8 cellular contexts compared by ENCODE assay signal in the genomic region with DNA sequence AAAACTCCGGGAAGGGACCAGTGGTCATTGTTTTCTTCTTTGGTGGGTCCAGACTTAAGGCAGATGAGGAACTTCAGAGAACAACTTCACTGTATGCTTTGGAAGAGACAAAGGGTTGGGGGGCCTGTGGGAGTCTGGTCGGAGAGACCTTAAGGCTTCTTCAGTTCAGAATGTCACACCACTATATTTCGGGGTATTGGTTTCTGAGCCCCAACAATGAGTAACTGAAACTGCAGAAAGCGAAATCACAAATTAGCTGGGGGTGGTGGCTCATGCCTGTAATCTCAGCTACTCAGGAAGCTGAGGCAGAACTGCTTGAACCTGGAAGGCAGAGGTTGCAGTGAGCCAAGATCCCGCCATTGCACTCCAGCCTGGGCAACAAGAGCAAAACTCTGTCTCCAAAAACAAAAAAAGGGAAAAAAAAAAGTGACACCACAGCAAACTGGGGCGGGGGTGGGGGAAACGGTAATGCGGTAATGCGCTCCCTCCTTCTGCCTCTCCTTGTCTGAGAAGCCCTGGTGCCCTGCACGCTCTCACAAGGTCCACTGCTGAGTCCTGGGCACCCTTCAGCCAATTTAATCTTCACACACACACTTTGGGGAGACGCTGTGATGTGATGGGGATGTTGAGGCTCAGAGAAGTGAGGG. TPM values are rescaled to one million over a fixed set of nuclear protein-coding genes. Genes with fewer than 3 reads are reported as not detected.
DNase-seq lines count a peak whose midpoint lies in the region; ATAC-seq and TF ChIP-seq lines count a peak whose summit lies in the region.

No MANE protein-coding gene starts in this region.

- H3K9me3 ChIP-seq in CD4-positive, alpha-beta memory T cell (ENCODE audit: control insufficient read depth in 1 of 2, low read length in 2 of 2): no peaks in the 10 kb centered on the region
- no peaks in the 10 kb centered on the region for H3K9me3 ChIP-seq in BE2C

- CTCF ChIA-PET in CD4-positive, alpha-beta memory T cell (lab: Charles Lee; ENCODE audit: partially characterized antibody): interaction anchor here (0.6 to 6.8 kb wide), 7 partner anchors 9 to 278 kb away, joined by 3 to 97 read pairs (median 4); partner anchors contain the start of gene MMRN2

- H3K9me3 Mint-ChIP-seq in CD4-positive, alpha-beta memory T cell: no peaks in the 10 kb centered on the region
- H3K9me3 Mint-ChIP-seq in activated naive CD8-positive, alpha-beta T cell treated with anti-CD3 and anti-CD28 coated beads, Interleukin-2, amount 10 ng/mL, durations not matched to agents 7 days and 5 days: no peaks in the 10 kb centered on the region
- H3K9me3 Mint-ChIP-seq in nephron progenitor cell: no peaks in the 10 kb centered on the region

- intact Hi-C loops in CD4-positive, alpha-beta memory T cell (cut with micrococcal nuclease): loop anchor here (1.0 to 2.0 kb wide), 2 partner anchors 27 to 563 kb away; no protein-coding TSS in a partner anchor

- H3K36me3 Mint-ChIP-seq in CD4-positive, alpha-beta memory T cell: no peaks in the 10 kb centered on the region
- no peaks in the 10 kb centered on the region for H3K36me3 Mint-ChIP-seq in activated naive CD8-positive, alpha-beta T cell treated with anti-CD3 and anti-CD28 coated beads, Interleukin-2, amount 10 ng/mL, durations not matched to agents 7 days and 5 days
- H3K36me3 Mint-ChIP-seq in nephron progenitor cell (ENCODE audit: low read depth): no peaks in the 10 kb centered on the region

- H3K4me1 Mint-ChIP-seq in CD4-positive, alpha-beta memory T cell: peaks cover 20 to 52% (median 29%) of the 10 kb centered on the region in 4 donors
- peaks cover 24% of the 10 kb centered on the region for H3K4me1 Mint-ChIP-seq in activated naive CD8-positive, alpha-beta T cell treated with anti-CD3 and anti-CD28 coated beads, Interleukin-2, amount 10 ng/mL, durations not matched to agents 7 days and 5 days
- H3K4me1 Mint-ChIP-seq in nephron progenitor cell: peaks cover 57% of the 10 kb centered on the region

- peak overlapping the region; percentile 56 to 86 (median 80) for H3K4me3 Mint-ChIP-seq in CD4-positive, alpha-beta memory T cell
- peak overlapping the region; percentile 72 for H3K4me3 Mint-ChIP-seq in activated naive CD8-positive, alpha-beta T cell treated with anti-CD3 and anti-CD28 coated beads, Interleukin-2, amount 10 ng/mL, durations not matched to agents 7 days and 5 days
- H3K4me3 Mint-ChIP-seq in nephron progenitor cell: no peak overlapping the region

- ATAC-seq in GM21390 (IDR thresholded peaks at IDR 0.05; ENCODE audit: unreplicated experiment): peak; percentile 30
- no peak for ATAC-seq in activated naive CD8-positive, alpha-beta T cell treated with anti-CD3 and anti-CD28 coated beads, Interleukin-2, amount 10 ng/mL, durations not matched to agents 7 days and 5 days (ENCODE audit: low read depth)

- no peak for DNase-seq in CD4-positive, alpha-beta memory T cell
- DNase-seq in activated naive CD8-positive, alpha-beta T cell treated with anti-CD3 and anti-CD28 coated beads, Interleukin-2, amount 10 ng/mL, durations not matched to agents 7 days and 5 days: no peak
- DNase-seq in nephron progenitor cell (no peak), epidermal melanocyte (ENCODE audit: insufficient read length, low spot score) (no peak), BE2C (no peak), NCI-H446 (lab: John Stamatoyannopoulos, UW) (no peak), middle frontal gyrus (ENCODE audit: extremely low spot score, low spot score) (no peak)

- peak overlapping the region in 1 of 2 donors; percentile 23 for H3K4me3 ChIP-seq in CD4-positive, alpha-beta memory T cell (ENCODE audit: low read length in 2 of 2)
- no peak overlapping the region for H3K4me3 ChIP-seq in BE2C (ENCODE audit: low read depth, low read length)

- no peaks in the 10 kb centered on the region for H3K27me3 Mint-ChIP-seq in CD4-positive, alpha-beta memory T cell
- H3K27me3 Mint-ChIP-seq in activated naive CD8-positive, alpha-beta T cell treated with anti-CD3 and anti-CD28 coated beads, Interleukin-2, amount 10 ng/mL, durations not matched to agents 7 days and 5 days: peaks cover 12% of the 10 kb centered on the region
- peaks cover 8% of the 10 kb centered on the region for H3K27me3 Mint-ChIP-seq in nephron progenitor cell (ENCODE audit: low read depth, poor library complexity)

- no peaks in the 10 kb centered on the region for H3K36me3 ChIP-seq in CD4-positive, alpha-beta memory T cell (ENCODE audit: insufficient read depth, low read length)
- H3K36me3 ChIP-seq in BE2C: no peaks in the 10 kb centered on the region

- H3K27me3 ChIP-seq in CD4-positive, alpha-beta memory T cell (ENCODE audit: insufficient read depth, low read length): no peaks in the 10 kb centered on the region
- H3K27me3 ChIP-seq in BE2C: no peaks in the 10 kb centered on the region

- POLR2A ChIA-PET in CD4-positive, alpha-beta memory T cell (lab: Charles Lee; ENCODE audit: partially characterized antibody): interaction anchor here (1.0 kb wide), 1 partner anchor 129 kb away, joined by 3 read pairs; the partner anchor contains the start of genes GLUD1 and SHLD2
- POLR2A ChIA-PET in activated naive CD8-positive, alpha-beta T cell treated with anti-CD3 and anti-CD28 coated beads, Interleukin-2, amount 10 ng/mL, durations not matched to agents 7 days and 5 days (lab: Charles Lee): interaction anchor here (1.1 kb wide), 1 partner anchor 25 kb away, joined by 4 read pairs; no protein-coding TSS in a partner anchor

- H3K27ac Mint-ChIP-seq in CD4-positive, alpha-beta memory T cell: peak overlapping the region; percentile 59 to 87 (median 86)
- H3K27ac Mint-ChIP-seq in activated naive CD8-positive, alpha-beta T cell treated with anti-CD3 and anti-CD28 coated beads, Interleukin-2, amount 10 ng/mL, durations not matched to agents 7 days and 5 days: peak overlapping the region; percentile 69
- H3K27ac Mint-ChIP-seq in nephron progenitor cell: peak overlapping the region; percentile 66

- no peak for TF ChIP-seq CTCF in nephron progenitor cell (IDR thresholded peaks at IDR 0.05)
- TF ChIP-seq CTCF in BE2C (IDR thresholded peaks at IDR 0.05; ENCODE audit: low read depth, low read length): no peak

- peaks cover 46% of the 10 kb centered on the region for H3K4me1 ChIP-seq in CD4-positive, alpha-beta memory T cell (ENCODE audit: insufficient read depth, low read length)
- peaks cover 12% of the 10 kb centered on the region for H3K4me1 ChIP-seq in BE2C

- H3K27ac ChIP-seq in CD4-positive, alpha-beta memory T cell (ENCODE audit: low read depth, low read length): no peak overlapping the region

RNA-seq across cellular contexts. Expression of gene ADIRF, which starts 2.2 kb away (rescaled TPM):
- total RNA-seq in CD4-positive, alpha-beta memory T cell: not detected
- under 1 TPM; 0.34 to 0.87 TPM for polyA plus RNA-seq in CD4-positive, alpha-beta memory T cell
- not detected for total RNA-seq in activated naive CD8-positive, alpha-beta T cell treated with anti-CD3 and anti-CD28 coated beads, Interleukin-2, amount 10 ng/mL, durations not matched to agents 7 days and 5 days
- not detected for polyA plus RNA-seq in BE2C (2012; ENCODE audit: insufficient read depth, insufficient read length, low read depth)

RNA-seq across cellular contexts. Expression of gene SNCG, which starts 7.7 kb away (rescaled TPM):
- total RNA-seq in CD4-positive, alpha-beta memory T cell: not detected
- polyA plus RNA-seq in CD4-positive, alpha-beta memory T cell: not detected
- not detected for total RNA-seq in activated naive CD8-positive, alpha-beta T cell treated with anti-CD3 and anti-CD28 coated beads, Interleukin-2, amount 10 ng/mL, durations not matched to agents 7 days and 5 days
- polyA plus RNA-seq in BE2C (2012; ENCODE audit: insufficient read depth, insufficient read length, low read depth): 9.6 TPM

RNA-seq across cellular contexts. Expression of gene MMRN2, which starts 8.7 kb away (rescaled TPM):
- under 1 TPM in 1 of 2 experiments, not detected in 1; 0.20 TPM for total RNA-seq in CD4-positive, alpha-beta memory T cell
- under 1 TPM in 1 of 2 donors, not detected in 1; 0.15 TPM for polyA plus RNA-seq in CD4-positive, alpha-beta memory T cell
- not detected for total RNA-seq in activated naive CD8-positive, alpha-beta T cell treated with anti-CD3 and anti-CD28 coated beads, Interleukin-2, amount 10 ng/mL, durations not matched to agents 7 days and 5 days
- not detected for polyA plus RNA-seq in BE2C (2012; ENCODE audit: insufficient read depth, insufficient read length, low read depth)

RNA-seq across cellular contexts. Expression of gene FAM25A, which starts 54.0 kb away (rescaled TPM):
- total RNA-seq in CD4-positive, alpha-beta memory T cell: not detected
- polyA plus RNA-seq in CD4-positive, alpha-beta memory T cell: not detected
- not detected for total RNA-seq in activated naive CD8-positive, alpha-beta T cell treated with anti-CD3 and anti-CD28 coated beads, Interleukin-2, amount 10 ng/mL, durations not matched to agents 7 days and 5 days
- polyA plus RNA-seq in BE2C (2012; ENCODE audit: insufficient read depth, insufficient read length, low read depth): not detected
